13 cellular contexts compared by ENCODE assay signal in the genomic region with DNA sequence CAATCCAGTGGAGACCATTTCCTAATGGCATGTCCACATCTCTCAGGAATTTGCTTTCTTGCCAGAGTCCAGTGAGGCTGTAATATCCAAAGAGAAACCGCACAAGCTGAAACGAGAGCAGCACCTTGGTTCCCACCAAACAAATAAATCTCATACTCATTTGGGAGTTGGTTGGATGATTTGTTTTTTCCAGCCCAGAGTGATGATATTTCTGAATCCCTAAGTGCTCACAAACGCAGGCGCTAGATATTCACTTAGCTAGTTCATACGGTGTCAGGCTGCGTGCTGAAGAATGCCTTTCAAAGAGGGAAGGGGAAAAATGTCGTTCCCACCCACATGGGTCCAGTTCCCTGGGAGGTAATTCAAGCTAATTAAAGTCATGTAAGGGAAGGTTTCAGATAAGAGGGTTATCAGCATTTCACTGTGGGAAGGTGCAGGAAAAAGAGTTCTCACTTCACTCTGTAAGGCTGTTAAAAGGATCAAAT. TPM values are rescaled to one million over a fixed set of nuclear protein-coding genes. Genes with fewer than 3 reads are reported as not detected.
A peak's percentile ranks its signal among the peaks of the same experiment; 100 is the strongest.
DNase-seq lines count a peak whose midpoint lies in the region; ATAC-seq and TF ChIP-seq lines count a peak whose summit lies in the region.
"Had no signal": no experiment of that assay in that cellular context is flagged by ENCODE, and none has a peak within 500 bp of the region (broad histone marks: within the 10 kb centered on the region; RNA-seq: fewer than 3 reads in every experiment).

No MANE protein-coding gene starts in this region.

- H3K9me2 ChIP-seq in GM23248 (ENCODE audit: insufficient read depth): no peaks in the 10 kb centered on the region

- no peak for ATAC-seq in GM18511 (IDR thresholded peaks at IDR 0.05; ENCODE audit: unreplicated experiment)

- no peak for TF ChIP-seq CTCF in astrocyte of the cerebellum (IDR thresholded peaks at IDR 0.05; ENCODE audit: low read depth, low read length, missing control alignments)
- no peak for TF ChIP-seq CTCF in right atrium auricular region (IDR thresholded peaks at IDR 0.05)

- peak overlapping the region; percentile 47; the same call in 1 of the 2 replicates for H3K4me3 ChIP-seq in GM23248
- no peak overlapping the region for H3K4me3 ChIP-seq in astrocyte of the cerebellum (ENCODE audit: low read depth, low read length)
- H3K4me3 ChIP-seq in right atrium auricular region: peak overlapping the region in 1 of 2 donors; percentile 1
- H3K4me3 ChIP-seq in skeletal muscle cell (ENCODE audit: low read depth, low read length): no peak overlapping the region
- H3K4me3 ChIP-seq: upper lobe of left lung had no signal

- H3K9ac ChIP-seq in GM23248: peak overlapping the region; percentile 85

- H3F3A ChIP-seq in GM23248 (ENCODE audit: insufficient read depth): peaks cover 17% of the 10 kb centered on the region

- no peaks in the 10 kb centered on the region for H3K79me2 ChIP-seq in GM23248 (ENCODE audit: insufficient read depth)

- H4K20me1 ChIP-seq in GM23248 (ENCODE audit: insufficient read depth): no peaks in the 10 kb centered on the region

- peak overlapping the region; percentile 98 for H3K27ac ChIP-seq in GM23248
- H3K27ac ChIP-seq in right atrium auricular region: peak overlapping the region; percentile 29 to 79

- H3K36me3 ChIP-seq in GM23248 (ENCODE audit: low read depth) (no peaks in the 10 kb centered on the region), right atrium auricular region (no peaks in the 10 kb centered on the region)
- H3K36me3 ChIP-seq: upper lobe of left lung had no signal

- peaks cover 29% of the 10 kb centered on the region for H3K4me1 ChIP-seq in GM23248 (ENCODE audit: insufficient read depth)
- peaks cover 0 to 14% of the 10 kb centered on the region in 2 donors for H3K4me1 ChIP-seq in right atrium auricular region
- H3K4me1 ChIP-seq: upper lobe of left lung had no signal

- in situ Hi-C loops in GM23248 (cut with MboI): loop anchor here (25.0 kb wide), 1 partner anchor 272 kb away; no protein-coding TSS in a partner anchor
- in situ Hi-C loops in astrocyte of the cerebellum (cut with HindIII; ENCODE audit: low sequenced_read_pairs): no loop called here

- H3K9me3 ChIP-seq in GM23248 (ENCODE audit: low read depth) (no peaks in the 10 kb centered on the region), right atrium auricular region (no peaks in the 10 kb centered on the region)
- H3K9me3 ChIP-seq: upper lobe of left lung had no signal

- H3K4me2 ChIP-seq in GM23248 (ENCODE audit: unreplicated experiment): peak overlapping the region; percentile 70

- H3K27me3 ChIP-seq in GM23248 (replicated peaks; ENCODE audit: insufficient read depth) (no peaks in the 10 kb centered on the region), right atrium auricular region (no peaks in the 10 kb centered on the region)
- H3K27me3 ChIP-seq: upper lobe of left lung had no signal

- H2AFZ ChIP-seq in GM23248: no peak overlapping the region

- peak; percentile 98 for DNase-seq in GM23248
- DNase-seq in astrocyte of the cerebellum (ENCODE audit: low read depth): peak; percentile 98
- DNase-seq in right atrium auricular region (ENCODE audit: low spot score): no peak
- DNase-seq in skeletal muscle cell (ENCODE audit: low read depth): peak; percentile 81
- no peak for DNase-seq in C1 segment of cervical spinal cord (lab: John Stamatoyannopoulos, UW)
- DNase-seq in T-helper 2 cell: no peak
- DNase-seq in hepatic stellate cell (ENCODE audit: low spot score): no peak
- DNase-seq: activated CD4-positive, alpha-beta T cell treated with anti-CD3 and anti-CD28 coated beads, Interleukin-2, amount 10 ng/mL, durations not matched to agents 7 days and 5 days; KG1; kidney; stimulated activated CD4-positive, alpha-beta T cell treated with anti-CD3 and anti-CD28 coated beads, Interleukin-1b, Interleukin-23, amount 100 ng/mL, for 48 hours; upper lobe of left lung had no signal

- 0% methylated on average over 7 of the region's 7 CpGs for WGBS in GM23248 (ENCODE audit: low coverage in 1 of 2, low lambda C conversion rate in 2 of 2, missing lambda C conversion rate in 2 of 2), 2 experiments

RNA-seq across cellular contexts. Expression of a gene that starts 19.6 kb away (rescaled TPM):
- 11.8 and 14.9 TPM in 2 replicates for total RNA-seq in GM23248 (2014; rRNA removed; shearing (Covaris generic))
- polyA plus RNA-seq in GM23248 (2016; fragmentation: Nextera tagmentation; extraction: Ambion mirVana): 20.0 and 20.8 TPM in 2 replicates
- 10 to 100 TPM; 52.2 to 71.3 TPM for total RNA-seq in right atrium auricular region
- total RNA-seq: activated CD4-positive, alpha-beta T cell treated with anti-CD3 and anti-CD28 coated beads, Interleukin-2, amount 10 ng/mL, durations not matched to agents 7 days and 5 days had no signal

Comparison
In these comparisons a context has a peak if more than half of its experiments do, and no peak if none do; other contexts are left out.
1. DNase-seq: peak in GM23248 (single experiment), astrocyte of the cerebellum (single experiment) and skeletal muscle cell (single experiment); none in right atrium auricular region (single experiment), C1 segment of cervical spinal cord (0 of 14), T-helper 2 cell (0 of 5) and hepatic stellate cell (single experiment).